ENCODE assay signal across 14 cellular contexts in genomic region chr19:4795400-4795799, GRCh38.
A peak's percentile ranks its signal among the peaks of the same experiment; 100 is the strongest.
DNase-seq lines count a peak whose midpoint lies in the region; ATAC-seq lines count a peak whose summit lies in the region.
"Had no signal": no experiment of that assay in that cellular context is flagged by ENCODE, and none has a peak within 500 bp of the region (broad histone marks: within the 10 kb centered on the region; RNA-seq: fewer than 3 reads in every experiment).

No MANE protein-coding gene starts in this region.

- H3K4me1 Mint-ChIP-seq in activated naive CD8-positive, alpha-beta T cell (ENCODE audit: low read depth): peaks cover 33% of the 10 kb centered on the region

- H3K27ac Mint-ChIP-seq in activated naive CD8-positive, alpha-beta T cell: peak overlapping the region; percentile 61

- peak overlapping the region; percentile 79 for H3K4me3 Mint-ChIP-seq in activated naive CD8-positive, alpha-beta T cell

- no peaks in the 10 kb centered on the region for H3K27me3 Mint-ChIP-seq in activated naive CD8-positive, alpha-beta T cell

- DNase-seq in CD1c-positive myeloid dendritic cell (ENCODE audit: extremely low spot score) (peak; percentile 49), ELR (ENCODE audit: low read depth) (peak; percentile 56), kidney tubule cell (ENCODE audit: low spot score) (peak; percentile 14), HK-2 (ENCODE audit: unreplicated experiment) (no peak), DMS53 (lab: John Stamatoyannopoulos, UW) (no peak), Ammon's horn (ENCODE audit: low spot score) (no peak)
- DNase-seq: brain microvascular endothelial cell; left colon; NCI-H1092; stimulated activated CD4-positive, alpha-beta T cell treated with anti-CD3 and anti-CD28 coated beads, Interleukin-4, amount 100 ng/mL, for 1 hour; uterus had no signal

- H3K9me3 Mint-ChIP-seq in activated naive CD8-positive, alpha-beta T cell (ENCODE audit: low read depth): no peaks in the 10 kb centered on the region

- no peak for ATAC-seq in HG03460 (IDR thresholded peaks at IDR 0.05; ENCODE audit: unreplicated experiment)
- ATAC-seq: activated CD4-positive, CD25-positive, alpha-beta regulatory T cell treated with anti-CD3 and anti-CD28 coated beads, Interleukin-2, amount 50 U/mL, for 24 hours; left colon had no signal

- no peaks in the 10 kb centered on the region for H3K36me3 Mint-ChIP-seq in activated naive CD8-positive, alpha-beta T cell

Comparison
In these comparisons a context has a peak if more than half of its experiments do, and no peak if none do; other contexts are left out.
1. DNase-seq: peak in CD1c-positive myeloid dendritic cell (single experiment), ELR (single experiment) and kidney tubule cell (single experiment); none in HK-2 (single experiment), DMS53 (single experiment) and Ammon's horn (single experiment).